18 cellular contexts compared by ENCODE assay signal in the genomic region with DNA sequence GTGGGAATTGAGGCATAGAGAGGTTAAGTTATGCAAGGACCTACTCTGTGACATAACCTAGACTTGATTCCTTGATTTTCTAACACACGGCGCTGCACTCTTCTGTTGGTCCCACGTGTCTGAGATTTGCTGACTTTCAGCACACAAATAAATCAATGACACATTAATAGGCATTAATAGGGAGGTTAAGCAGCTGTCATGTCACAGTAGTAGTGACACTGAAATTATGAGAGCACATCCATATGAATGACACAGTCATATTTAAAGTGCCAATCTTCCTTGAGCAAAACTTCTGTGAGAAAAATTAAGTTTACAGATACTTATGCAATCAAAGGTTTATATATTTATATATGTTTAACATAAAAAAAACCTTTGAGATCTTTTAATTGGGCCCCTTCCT.
"Had no signal": no experiment of that assay in that cellular context is flagged by ENCODE, and none has a peak within 500 bp of the region (broad histone marks: within the 10 kb centered on the region; RNA-seq: fewer than 3 reads in every experiment).

No MANE protein-coding gene starts in this region.

- H3K9me3 ChIP-seq: Peyer's patch, SK-N-SH had no signal

- H3K9me2 ChIP-seq: SK-N-SH had no signal

- H3K36me3 ChIP-seq: MG63, Peyer's patch had no signal

- H3K4me3 Mint-ChIP-seq: T-cell had no signal

- H2AFZ ChIP-seq: PC-9 had no signal

- H3K4me1 ChIP-seq: Peyer's patch had no signal

- H3K4me3 ChIP-seq: MG63, PC-9, Peyer's patch had no signal

- DNase-seq: KBM-7, MG63, NCI-H1092 treated with DMSO at 0.1 percent for 48 hours, NCI-H1436, NCI-H187, NCI-H2029, NCI-H2081 treated with DMSO at 0.1 percent for 48 hours, NCI-H2171, NCI-H345, NCI-H446 treated with DMSO at 0.1 percent for 48 hours, NCI-H510A treated with DMSO at 0.1 percent for 48 hours, NCI-H526, PC-9, Peyer's patch, SHP77, SK-N-SH, SW 1271, T-cell had no signal

- H3K27me3 Mint-ChIP-seq: T-cell had no signal

- H3K4me2 ChIP-seq: PC-9, SK-N-SH had no signal

- H3K27ac Mint-ChIP-seq: T-cell had no signal

- H3K27me3 ChIP-seq: MG63, Peyer's patch had no signal

- H3K4me1 Mint-ChIP-seq: T-cell had no signal

- H3K36me3 Mint-ChIP-seq: T-cell had no signal

- H3K27ac ChIP-seq: PC-9, Peyer's patch had no signal

- ATAC-seq: T-cell had no signal

- H3K9ac ChIP-seq: SK-N-SH had no signal
